In genomic region chr15:45522179-45522930, GRCh38 we compare ENCODE assay signal across 8 cellular contexts. TPM values are rescaled to one million over a fixed set of nuclear protein-coding genes. Genes with fewer than 3 reads are reported as not detected.
DNase-seq lines count a peak whose midpoint lies in the region; ATAC-seq and TF ChIP-seq lines count a peak whose summit lies in the region.

Gene SLC30A4, minus strand, starts transcription at chr15:45522755. Its CDS starts 401 bp downstream, at chr15:45522354.

- H3K4me3 Mint-ChIP-seq in MCF 10A (ENCODE audit: unreplicated experiment) = peak within 1 kb of the TSS; percentile 89

- peak within 1 kb of the TSS; percentile 43 for H3K9ac ChIP-seq in smooth muscle cell (ENCODE audit: low read depth)

- H3K36me3 ChIP-seq in smooth muscle cell (ENCODE audit: low read depth) = no peaks in the 10 kb centered on the region

- POLR2A ChIA-PET in MCF 10A (lab: Yijun Ruan, JAX) = interaction anchor here (0.9 to 1.3 kb wide), 4 partner anchors 13 to 89 kb away, joined by 3 to 18 read pairs (median 3); partner anchors contain the start of gene BLOC1S6

- peaks cover 54% of the 10 kb centered on the region for H3K27me3 ChIP-seq in smooth muscle cell (ENCODE audit: low read depth)

- no peaks in the 10 kb centered on the region for H4K20me1 ChIP-seq in smooth muscle cell (ENCODE audit: low read depth)

- DNase-seq in DMS53 treated with DMSO at 0.1 percent for 48 hours (lab: John Stamatoyannopoulos, UW; ENCODE audit: unreplicated experiment) (peak; percentile 10), HuH-7 (ENCODE audit: low spot score) (peak; percentile 36), MCF 10A (ENCODE audit: unreplicated experiment) (peak; percentile 37), iPS-NIHi7 (ENCODE audit: extremely low spot score) (peak; percentile 61), smooth muscle cell (lab: John Stamatoyannopoulos, UW; ENCODE audit: unreplicated experiment) (peak; percentile 48), SHP77 treated with DMSO at 0.1 percent for 48 hours (lab: John Stamatoyannopoulos, UW) (no peak)

- peaks cover 15% of the 10 kb centered on the region for H3K4me1 Mint-ChIP-seq in MCF 10A (ENCODE audit: insufficient read depth, unreplicated experiment)

- intact Hi-C loops in MCF 10A (cut with micrococcal nuclease) = loop anchor here (1.0 to 2.0 kb wide), 3 partner anchors 64 to 89 kb away; partner anchors contain the start of gene BLOC1S6

- peak within 1 kb of the TSS; percentile 67 for H3K4me3 ChIP-seq in smooth muscle cell

- TF ChIP-seq CTCF in VCaP (conservative IDR thresholded peaks at IDR 0.05) (peak; percentile 58), MCF 10A (IDR thresholded peaks at IDR 0.05; ENCODE audit: unreplicated experiment) (peak; percentile 26), smooth muscle cell (IDR thresholded peaks at IDR 0.05; ENCODE audit: borderline replicate concordance, insufficient read depth, poor library complexity, severe bottlenecking) (peak; percentile 26)

- H3K9me3 Mint-ChIP-seq in MCF 10A (ENCODE audit: unreplicated experiment) = no peaks in the 10 kb centered on the region

- BruUV-seq in MCF 10A (replicated peaks; lab: Mats Ljungman, UMichigan) = no TSS peak

- WGBS in smooth muscle cell (ENCODE audit: low lambda C conversion rate) = 3% methylated on average over 81 of the region's 103 CpGs

- peak within 1 kb of the TSS; percentile 96 for H3K4me2 ChIP-seq in smooth muscle cell

- peak within 1 kb of the TSS; percentile 19 for H3K27ac Mint-ChIP-seq in MCF 10A (ENCODE audit: low read depth, unreplicated experiment)

- H3K79me2 ChIP-seq in smooth muscle cell (ENCODE audit: low read depth) = no peaks in the 10 kb centered on the region

- H3K27ac ChIP-seq in VCaP (peak within 1 kb of the TSS; percentile 96), smooth muscle cell (ENCODE audit: low read depth) (no peak within 1 kb of the TSS)

- H3K9me3 ChIP-seq in smooth muscle cell (replicated peaks; ENCODE audit: low read depth) = no peaks in the 10 kb centered on the region

- peak; percentile 68 for ATAC-seq in GM21447 (IDR thresholded peaks at IDR 0.05; ENCODE audit: unreplicated experiment)

- peak within 1 kb of the TSS; percentile 98 for H2AFZ ChIP-seq in smooth muscle cell (ENCODE audit: low read depth)

- no peaks in the 10 kb centered on the region for H3F3A ChIP-seq in smooth muscle cell (ENCODE audit: low read depth)

- CTCF ChIA-PET in MCF 10A (lab: Yijun Ruan, JAX) = interaction anchor here (0.7 to 1.9 kb wide), 5 partner anchors 65 to 112 kb away, joined by 3 to 6 read pairs (median 4); partner anchors contain the start of gene BLOC1S6

- H3K27me3 Mint-ChIP-seq in MCF 10A (ENCODE audit: insufficient read depth, unreplicated experiment) = no peaks in the 10 kb centered on the region

- no peaks in the 10 kb centered on the region for H3K36me3 Mint-ChIP-seq in MCF 10A (ENCODE audit: insufficient read depth, unreplicated experiment)

- peaks cover 7% of the 10 kb centered on the region for H3K4me1 ChIP-seq in smooth muscle cell (ENCODE audit: low read depth)

RNA-seq across cellular contexts. Expression of gene SLC30A4, which starts in this region (rescaled TPM):
- total RNA-seq in MCF 10A (2022) = 3.4 and 3.8 TPM in 2 replicates
- total RNA-seq in smooth muscle cell = 4.8 and 7.9 TPM in 2 replicates
- polyA plus RNA-seq in smooth muscle cell = 0.43 and 1.9 TPM in 2 replicates
